In genomic region chr7:1555046-1555812, GRCh38 we compare ENCODE assay signal across 9 cellular contexts. TPM values are rescaled to one million over a fixed set of nuclear protein-coding genes. Genes with fewer than 3 reads are reported as not detected.
DNase-seq lines count a peak whose midpoint lies in the region; ATAC-seq, FAIRE-seq and TF ChIP-seq lines count a peak whose summit lies in the region.
"Had no signal": no experiment of that assay in that cellular context is flagged by ENCODE, and none has a peak within 500 bp of the region (broad histone marks: within the 10 kb centered on the region; RNA-seq: fewer than 3 reads in every experiment).

No MANE protein-coding gene starts in this region.

- no peak; a peak in 1 of 5 replicates for TF ChIP-seq RAD21 in A549 (conservative IDR thresholded peaks at IDR 0.05 in 1 of 2, IDR thresholded peaks at IDR 0.05 in 1 of 2)

- no peak overlapping the region for H3K4me3 Mint-ChIP-seq in T-cell
- H3K4me3 Mint-ChIP-seq: activated CD8-positive, alpha-beta memory T cell treated with anti-CD3 and anti-CD28 coated beads, Interleukin-2, amount 10 ng/mL, durations not matched to agents 7 days and 5 days had no signal

- H3K4me2 ChIP-seq in A549 = peak overlapping the region; percentile 94

- ATAC-seq in A549 (peak; percentile 55 to 68), GM21619 (IDR thresholded peaks at IDR 0.05; ENCODE audit: unreplicated experiment) (no peak), T-cell (replicated peaks in 1 of 4) (no peak)

- no peak for FAIRE-seq in A549 (lab: Jason Lieb, UNC)

- H3K9ac ChIP-seq in HUES6 (ENCODE audit: low read length) = peak overlapping the region; percentile 68

- CTCF ChIA-PET in A549 (lab: Yijun Ruan, JAX) = interaction anchor here (0.8 to 9.5 kb wide), 19 partner anchors 7 to 655 kb away, joined by 3 to 204 read pairs (median 5); no protein-coding TSS in a partner anchor
- CTCF ChIA-PET in HEK293T (lab: Yijun Ruan, JAX) = no interaction called here
- CTCF ChIA-PET in T-cell (lab: Charles Lee) = no interaction called here

- H3K36me3 ChIP-seq in HUES6 (ENCODE audit: control insufficient read depth, insufficient read depth, low read length) = no peaks in the 10 kb centered on the region

- H3K9me3 ChIP-seq in A549 (no peaks in the 10 kb centered on the region), HUES6 (ENCODE audit: control insufficient read depth, insufficient read depth, low read depth, low read length) (no peaks in the 10 kb centered on the region)

- no peak overlapping the region for H3K27ac Mint-ChIP-seq in T-cell
- H3K27ac Mint-ChIP-seq: activated CD8-positive, alpha-beta memory T cell treated with anti-CD3 and anti-CD28 coated beads, Interleukin-2, amount 10 ng/mL, durations not matched to agents 7 days and 5 days had no signal

- H3K27ac ChIP-seq in A549 = peak overlapping the region; percentile 97 to 99
- H3K27ac ChIP-seq in HUES6 (ENCODE audit: low read depth, low read length) = peak overlapping the region; percentile 64

- WGBS in A549 (ENCODE audit: missing lambda C conversion rate) = 1% methylated on average over 14 of the region's 35 CpGs

- peak; percentile 94 to 98 for DNase-seq in A549 (ENCODE audit: low read depth in 1 of 2, low spot score in 1 of 2)
- DNase-seq in UCSD-AML1 (lab: John Stamatoyannopoulos, UW; ENCODE audit: unreplicated experiment) = peak; percentile 13
- peak; percentile 96 for DNase-seq in kidney glomerular epithelial cell (lab: John Stamatoyannopoulos, UW)
- no peak for DNase-seq in HEK293T (ENCODE audit: extremely low spot score)
- DNase-seq in stimulated activated CD4-positive, alpha-beta T cell treated with anti-CD3 and anti-CD28 coated beads, Interleukin-4, amount 100 ng/mL, for 24 hours = no peak
- DNase-seq in T-cell = no peak
- DNase-seq: activated CD8-positive, alpha-beta memory T cell treated with anti-CD3 and anti-CD28 coated beads, Interleukin-2, amount 10 ng/mL, durations not matched to agents 7 days and 5 days had no signal

- H3K4me1 ChIP-seq in A549 (peaks cover 45% of the 10 kb centered on the region), HUES6 (ENCODE audit: control insufficient read depth, insufficient read depth, low read length) (peaks cover 29% of the 10 kb centered on the region)

- H3K27me3 Mint-ChIP-seq in T-cell = no peaks in the 10 kb centered on the region
- H3K27me3 Mint-ChIP-seq: activated CD8-positive, alpha-beta memory T cell treated with anti-CD3 and anti-CD28 coated beads, Interleukin-2, amount 10 ng/mL, durations not matched to agents 7 days and 5 days had no signal

- H3K9me3 Mint-ChIP-seq in T-cell = no peaks in the 10 kb centered on the region

- TF ChIP-seq EP300 in A549 (IDR thresholded peaks at IDR 0.05) = peak; percentile 29 to 64; a peak in 2 of 5 replicates

- peaks cover 0 to 3% (median 0%) of the 10 kb centered on the region in 3 donors for H3K4me1 Mint-ChIP-seq in T-cell
- H3K4me1 Mint-ChIP-seq: activated CD8-positive, alpha-beta memory T cell treated with anti-CD3 and anti-CD28 coated beads, Interleukin-2, amount 10 ng/mL, durations not matched to agents 7 days and 5 days had no signal

- no peaks in the 10 kb centered on the region for H3K27me3 ChIP-seq in HUES6 (ENCODE audit: control insufficient read depth, insufficient read depth, low read length)

- no peaks in the 10 kb centered on the region for H3K36me3 Mint-ChIP-seq in T-cell
- H3K36me3 Mint-ChIP-seq: activated CD8-positive, alpha-beta memory T cell treated with anti-CD3 and anti-CD28 coated beads, Interleukin-2, amount 10 ng/mL, durations not matched to agents 7 days and 5 days had no signal

- TF ChIP-seq POLR2A in A549 (IDR thresholded peaks at IDR 0.05; ENCODE audit: low read length) = peak; percentile 56

- no peak for TF ChIP-seq CTCF in A549 (IDR thresholded peaks at IDR 0.05)

- POLR2A ChIA-PET in A549 (lab: Yijun Ruan, JAX) = interaction anchor here (0.7 to 2.6 kb wide), 4 partner anchors 10 to 42 kb away, joined by 3 to 24 read pairs (median 12); no protein-coding TSS in a partner anchor
- POLR2A ChIA-PET in HEK293T (lab: Yijun Ruan, JAX) = interaction anchor here (0.7 to 1.6 kb wide), 2 partner anchors 11 to 48 kb away, joined by 3 to 5 read pairs; no protein-coding TSS in a partner anchor
- POLR2A ChIA-PET in T-cell (lab: Charles Lee) = no interaction called here

- H3K4me3 ChIP-seq in A549 (peak overlapping the region; percentile 55), HUES6 (ENCODE audit: low read depth, low read length) (peak overlapping the region; percentile 42; the same call in 1 of the 2 replicates)

TF ChIP-seq in A549, 52 proteins besides CTCF, POLR2A, EP300 and RAD21 (continues in another document):
- TF ChIP-seq JUNB (IDR thresholded peaks at IDR 0.05) (peak; percentile 55), CEBPB (IDR thresholded peaks at IDR 0.05) (no peak), JUN (IDR thresholded peaks at IDR 0.05) (peak; percentile 20 to 65), PBX3 (IDR thresholded peaks at IDR 0.05) (peak; percentile 79)
- TF ChIP-seq, protein P1, sequence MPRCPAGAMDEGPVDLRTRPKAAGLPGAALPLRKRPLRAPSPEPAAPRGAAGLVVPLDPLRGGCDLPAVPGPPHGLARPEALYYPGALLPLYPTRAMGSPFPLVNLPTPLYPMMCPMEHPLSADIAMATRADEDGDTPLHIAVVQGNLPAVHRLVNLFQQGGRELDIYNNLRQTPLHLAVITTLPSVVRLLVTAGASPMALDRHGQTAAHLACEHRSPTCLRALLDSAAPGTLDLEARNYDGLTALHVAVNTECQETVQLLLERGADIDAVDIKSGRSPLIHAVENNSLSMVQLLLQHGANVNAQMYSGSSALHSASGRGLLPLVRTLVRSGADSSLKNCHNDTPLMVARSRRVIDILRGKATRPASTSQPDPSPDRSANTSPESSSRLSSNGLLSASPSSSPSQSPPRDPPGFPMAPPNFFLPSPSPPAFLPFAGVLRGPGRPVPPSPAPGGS (IDR thresholded peaks at IDR 0.05) = no peak

TF ChIP-seq in HEK293T, 16 proteins besides CTCF, POLR2A, EP300 and RAD21:
- no peak for TF ChIP-seq FOXK2 (IDR thresholded peaks at IDR 0.05)
- no peak for TF ChIP-seq SP1 (IDR thresholded peaks at IDR 0.05)
- no peak for TF ChIP-seq FOXM1 (IDR thresholded peaks at IDR 0.05; ENCODE audit: borderline replicate concordance)
- no peak for TF ChIP-seq LEF1 (IDR thresholded peaks at IDR 0.05; ENCODE audit: borderline replicate concordance)
- no peak for TF ChIP-seq ELF4 (IDR thresholded peaks at IDR 0.05)
- no peak for TF ChIP-seq BHLHE40 (IDR thresholded peaks at IDR 0.05; ENCODE audit: borderline replicate concordance)
- TF ChIP-seq TARDBP (IDR thresholded peaks at IDR 0.05) = no peak
- no peak for TF ChIP-seq ARNT (IDR thresholded peaks at IDR 0.05)
- no peak for TF ChIP-seq FOXA1 (IDR thresholded peaks at IDR 0.05)
- TF ChIP-seq CTBP1 (IDR thresholded peaks at IDR 0.05; ENCODE audit: borderline replicate concordance) = no peak
- no peak for TF ChIP-seq HDGF (IDR thresholded peaks at IDR 0.05; ENCODE audit: borderline replicate concordance)
- TF ChIP-seq ZNF384 (IDR thresholded peaks at IDR 0.05) = no peak
- no peak for TF ChIP-seq SUZ12 (IDR thresholded peaks at IDR 0.05)
- TF ChIP-seq, protein P2, sequence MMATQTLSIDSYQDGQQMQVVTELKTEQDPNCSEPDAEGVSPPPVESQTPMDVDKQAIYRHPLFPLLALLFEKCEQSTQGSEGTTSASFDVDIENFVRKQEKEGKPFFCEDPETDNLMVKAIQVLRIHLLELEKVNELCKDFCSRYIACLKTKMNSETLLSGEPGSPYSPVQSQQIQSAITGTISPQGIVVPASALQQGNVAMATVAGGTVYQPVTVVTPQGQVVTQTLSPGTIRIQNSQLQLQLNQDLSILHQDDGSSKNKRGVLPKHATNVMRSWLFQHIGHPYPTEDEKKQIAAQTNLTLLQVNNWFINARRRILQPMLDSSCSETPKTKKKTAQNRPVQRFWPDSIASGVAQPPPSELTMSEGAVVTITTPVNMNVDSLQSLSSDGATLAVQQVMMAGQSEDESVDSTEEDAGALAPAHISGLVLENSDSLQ (IDR thresholded peaks at IDR 0.05) = no peak
- no peak for TF ChIP-seq NFRKB (IDR thresholded peaks at IDR 0.05)
- no peak for TF ChIP-seq L3MBTL2 (conservative IDR thresholded peaks at IDR 0.05)
TF ChIP-seq in HEK293T: peak in this region for 0.

RNA-seq across cellular contexts. Expression of gene TMEM184A, which starts 0.8 kb away (rescaled TPM):
- polyA plus RNA-seq in A549 (2011; rRNA removed) (18.4 and 22.0 TPM in 2 replicates), A549 (2017; fragmentation: RNase III; extraction: RNeasy Plus Mini Kit Qiagen cat#74134 plus additional on column Dnase treatment) (14.3 to 16.1 TPM (median 15.8 TPM) in 3 replicates)
- 22.6 and 32.6 TPM in 2 replicates for polyA plus RNA-seq in A549 (2012; cell fraction: cytosol; rRNA removed)
- polyA plus RNA-seq in A549 (2012; cell fraction: nucleus; rRNA removed) = 86.6 and 140 TPM in 2 replicates
- 51.8 and 53.5 TPM in 2 replicates for polyA minus RNA-seq in A549 (2011; rRNA and poly(A)+ RNA removed)
- total RNA-seq in T-cell = under 1 TPM in 3 of 5 donors, not detected in 2; 0.18 to 0.38 (median 0.33) TPM
- total RNA-seq: activated CD8-positive, alpha-beta memory T cell treated with anti-CD3 and anti-CD28 coated beads, Interleukin-2, amount 10 ng/mL, durations not matched to agents 7 days and 5 days had no signal

RNA-seq across cellular contexts. Expression of gene PSMG3, which starts 14.6 kb away (rescaled TPM):
- polyA plus RNA-seq in A549 (2011; rRNA removed) (83.9 and 89.3 TPM in 2 replicates), A549 (2017; fragmentation: RNase III; extraction: RNeasy Plus Mini Kit Qiagen cat#74134 plus additional on column Dnase treatment) (75.9 to 81.0 TPM (median 78.3 TPM) in 3 replicates)
- polyA plus RNA-seq in A549 (2012; cell fraction: cytosol; rRNA removed) = 158 and 161 TPM in 2 replicates
- polyA plus RNA-seq in A549 (2012; cell fraction: nucleus; rRNA removed) = 102 and 111 TPM in 2 replicates
- polyA minus RNA-seq in A549 (2011; rRNA and poly(A)+ RNA removed) = 22.6 and 32.9 TPM in 2 replicates
- total RNA-seq in T-cell = 10 to 100 TPM; 17.6 to 28.5 (median 20.6) TPM

RNA-seq across cellular contexts. Expression of gene MAFK, which starts 24.7 kb away (rescaled TPM):
- polyA plus RNA-seq in A549 (2011; rRNA removed) (61.0 and 67.9 TPM in 2 replicates), A549 (2017; fragmentation: RNase III; extraction: RNeasy Plus Mini Kit Qiagen cat#74134 plus additional on column Dnase treatment) (93.1 to 106 TPM (median 101 TPM) in 3 replicates)
- polyA plus RNA-seq in A549 (2012; cell fraction: cytosol; rRNA removed) = 47.0 and 67.0 TPM in 2 replicates
- polyA plus RNA-seq in A549 (2012; cell fraction: nucleus; rRNA removed) = 433 and 488 TPM in 2 replicates
- polyA minus RNA-seq in A549 (2011; rRNA and poly(A)+ RNA removed) = 25.5 and 36.5 TPM in 2 replicates
- 10 to 100 TPM; 52.0 to 80.1 (median 73.8) TPM for total RNA-seq in T-cell

RNA-seq across cellular contexts. Expression of gene INTS1, which starts 51.0 kb away (rescaled TPM):
- polyA plus RNA-seq in A549 (2011; rRNA removed) = 14.6 and 18.4 TPM in 2 replicates
- 50.9 and 73.0 TPM in 2 replicates for polyA plus RNA-seq in A549 (2012; cell fraction: cytosol; rRNA removed)
- 263 and 419 TPM in 2 replicates for polyA plus RNA-seq in A549 (2012; cell fraction: nucleus; rRNA removed)
- polyA plus RNA-seq in A549 (2017; fragmentation: RNase III; extraction: RNeasy Plus Mini Kit Qiagen cat#74134 plus additional on column Dnase treatment) = 48.0 to 48.7 TPM (median 48.1 TPM) in 3 replicates
- polyA minus RNA-seq in A549 (2011; rRNA and poly(A)+ RNA removed) = 28.4 and 51.5 TPM in 2 replicates
- 100 to 1,000 TPM; 102 to 147 (median 131) TPM for total RNA-seq in T-cell

Comparison
In these comparisons a context has a peak if more than half of its experiments do, and no peak if none do; other contexts are left out.
1. ATAC-seq: peak in A549 (2 of 2); none in GM21619 (single experiment) and T-cell (0 of 4).
2. DNase-seq: peak in A549 (2 of 2), UCSD-AML1 (single experiment) and kidney glomerular epithelial cell (single experiment); none in HEK293T (single experiment), stimulated activated CD4-positive, alpha-beta T cell treated with anti-CD3 and anti-CD28 coated beads, Interleukin-4, amount 100 ng/mL, for 24 hours (single experiment) and T-cell (0 of 34).
3. POLR2A ChIA-PET loops: an anchor here in A549 (0.7 to 2.6 kb wide) and HEK293T (0.7 to 1.6 kb wide); none called in T-cell.